In the genomic region with DNA sequence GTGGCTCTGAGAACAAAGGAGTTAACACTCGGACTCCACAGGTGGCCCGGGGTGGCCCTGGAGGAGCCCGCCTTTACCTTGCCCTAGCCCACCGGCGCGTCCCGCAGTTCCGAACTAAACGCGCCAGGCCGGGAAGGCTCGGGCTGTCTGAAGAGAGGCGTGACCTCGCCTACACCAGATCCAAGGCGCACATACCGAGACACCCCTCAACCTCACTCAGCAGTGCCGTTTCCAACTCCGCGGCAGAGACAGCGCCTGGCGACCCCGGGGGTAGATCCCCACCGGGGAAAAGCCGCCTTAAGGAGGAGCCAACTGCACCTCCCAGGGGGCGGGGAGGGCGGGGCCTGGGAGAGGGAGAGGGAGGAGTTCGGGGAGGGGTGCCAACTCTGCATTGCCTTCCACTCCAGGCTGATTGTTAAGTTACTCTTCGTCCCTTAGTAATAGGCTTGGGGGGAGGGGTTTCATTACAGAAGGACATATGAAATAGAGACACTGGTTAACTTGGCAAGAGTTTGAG, we compare ENCODE assay signal across 1 cellular context.
TF ChIP-seq lines count a peak whose summit lies in the region.

A gene (minus strand): TSS at position 272 of the 517 bp plus-strand sequence. CDS start 1,408 bp downstream, outside the sequence.

TF ChIP-seq in HepG2, 621 proteins besides CTCF, POLR2A, EP300 and RAD21 (continued from another document and continues in another):
- TF ChIP-seq, protein P1, sequence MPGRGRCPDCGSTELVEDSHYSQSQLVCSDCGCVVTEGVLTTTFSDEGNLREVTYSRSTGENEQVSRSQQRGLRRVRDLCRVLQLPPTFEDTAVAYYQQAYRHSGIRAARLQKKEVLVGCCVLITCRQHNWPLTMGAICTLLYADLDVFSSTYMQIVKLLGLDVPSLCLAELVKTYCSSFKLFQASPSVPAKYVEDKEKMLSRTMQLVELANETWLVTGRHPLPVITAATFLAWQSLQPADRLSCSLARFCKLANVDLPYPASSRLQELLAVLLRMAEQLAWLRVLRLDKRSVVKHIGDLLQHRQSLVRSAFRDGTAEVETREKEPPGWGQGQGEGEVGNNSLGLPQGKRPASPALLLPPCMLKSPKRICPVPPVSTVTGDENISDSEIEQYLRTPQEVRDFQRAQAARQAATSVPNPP (CRISPR knock-in tag; IDR thresholded peaks at IDR 0.05) = no peak
- TF ChIP-seq ZZZ3 (CRISPR knock-in tag; IDR thresholded peaks at IDR 0.05; ENCODE audit: borderline replicate concordance) (0 out of 2 replicates have a peak, but pooled peaks have one; percentile 40), PHF5A (CRISPR knock-in tag; IDR thresholded peaks at IDR 0.05; ENCODE audit: low read depth, unreplicated experiment) (peak; percentile 51), ESRRA (CRISPR knock-in tag; IDR thresholded peaks at IDR 0.05; ENCODE audit: low read depth) (0 out of 2 replicates have a peak, but pooled peaks have one; percentile 1), IKZF1 (IDR thresholded peaks at IDR 0.05) (no peak), RBFOX2 (IDR thresholded peaks at IDR 0.05; ENCODE audit: low read depth, low read length) (no peak), KDM2A (CRISPR knock-in tag; IDR thresholded peaks at IDR 0.05; ENCODE audit: borderline replicate concordance, low read depth) (peak; percentile 48; the same call in 1 of the 2 replicates), PAX8 (CRISPR knock-in tag; IDR thresholded peaks at IDR 0.05; ENCODE audit: borderline replicate concordance) (no peak), TP53 (CRISPR knock-in tag; conservative IDR thresholded peaks at IDR 0.05) (0 out of 2 replicates have a peak, but pooled peaks have one; percentile 35), GABPA (IDR thresholded peaks at IDR 0.05; ENCODE audit: low read depth, low read length) (no peak), GABPA (CRISPR knock-in tag; IDR thresholded peaks at IDR 0.05; ENCODE audit: low read depth) (no peak), ZNF850 (CRISPR knock-in tag; conservative IDR thresholded peaks at IDR 0.05) (0 out of 2 replicates have a peak, but pooled peaks have one; percentile 31), ZFP37 (CRISPR knock-in tag; IDR thresholded peaks at IDR 0.05; ENCODE audit: borderline replicate concordance) (peak; percentile 34; the same call in 1 of the 2 replicates), ELF3 (CRISPR knock-in tag; IDR thresholded peaks at IDR 0.05) (0 out of 2 replicates have a peak, but pooled peaks have one; percentile 8), SRSF4 (IDR thresholded peaks at IDR 0.05; ENCODE audit: low read depth, low read length, poor library complexity, severe bottlenecking) (no peak), TBX2 (CRISPR knock-in tag; IDR thresholded peaks at IDR 0.05; ENCODE audit: borderline replicate concordance) (peak; percentile 46; the same call in 1 of the 2 replicates), ZNF766 (CRISPR knock-in tag; IDR thresholded peaks at IDR 0.05; ENCODE audit: borderline replicate concordance) (no peak), ZNF557 (CRISPR knock-in tag; IDR thresholded peaks at IDR 0.05) (no peak), HNRNPK (IDR thresholded peaks at IDR 0.05; ENCODE audit: low read depth, low read length, poor library complexity, severe bottlenecking) (no peak), MAF1 (CRISPR knock-in tag; IDR thresholded peaks at IDR 0.05; ENCODE audit: borderline replicate concordance) (peak; percentile 54; the same call in 1 of the 2 replicates), ZNF292 (CRISPR knock-in tag; IDR thresholded peaks at IDR 0.05; ENCODE audit: borderline replicate concordance, low read depth) (0 out of 2 replicates have a peak, but pooled peaks have one; percentile 24), ZSCAN12 (CRISPR knock-in tag; IDR thresholded peaks at IDR 0.05) (no peak), ZNF556 (CRISPR knock-in tag; IDR thresholded peaks at IDR 0.05; ENCODE audit: borderline replicate concordance) (peak; percentile 61; the same call in 1 of the 2 replicates), ONECUT2 (CRISPR knock-in tag; IDR thresholded peaks at IDR 0.05) (0 out of 2 replicates have a peak, but pooled peaks have one; percentile 6), SP4 (CRISPR knock-in tag; IDR thresholded peaks at IDR 0.05) (peak; percentile 6; the same call in 1 of the 2 replicates), REXO4 (CRISPR knock-in tag; IDR thresholded peaks at IDR 0.05; ENCODE audit: borderline replicate concordance) (no peak), NFKBIZ (CRISPR knock-in tag; IDR thresholded peaks at IDR 0.05) (no peak), ZNF224 (CRISPR knock-in tag; IDR thresholded peaks at IDR 0.05) (no peak), ZBTB7A (CRISPR knock-in tag; IDR thresholded peaks at IDR 0.05) (peak; percentile 47; the same call in 1 of the 2 replicates), ZNF572 (CRISPR knock-in tag; IDR thresholded peaks at IDR 0.05) (peak; percentile 70; the same call in 1 of the 2 replicates), ZNF652 (CRISPR knock-in tag; IDR thresholded peaks at IDR 0.05; ENCODE audit: borderline replicate concordance, low read depth) (0 out of 2 replicates have a peak, but pooled peaks have one; percentile 31), EED (CRISPR knock-in tag; IDR thresholded peaks at IDR 0.05) (no peak), ZMYM4 (CRISPR knock-in tag; IDR thresholded peaks at IDR 0.05) (peak; percentile 9), ZNF629 (CRISPR knock-in tag; conservative IDR thresholded peaks at IDR 0.05) (no peak), ZNF136 (CRISPR knock-in tag; IDR thresholded peaks at IDR 0.05; ENCODE audit: low read depth) (0 out of 2 replicates have a peak, but pooled peaks have one; percentile 66), PRPF4 (IDR thresholded peaks at IDR 0.05; ENCODE audit: low read depth, low read length, poor library complexity, severe bottlenecking) (no peak)
- TF ChIP-seq, protein P2, sequence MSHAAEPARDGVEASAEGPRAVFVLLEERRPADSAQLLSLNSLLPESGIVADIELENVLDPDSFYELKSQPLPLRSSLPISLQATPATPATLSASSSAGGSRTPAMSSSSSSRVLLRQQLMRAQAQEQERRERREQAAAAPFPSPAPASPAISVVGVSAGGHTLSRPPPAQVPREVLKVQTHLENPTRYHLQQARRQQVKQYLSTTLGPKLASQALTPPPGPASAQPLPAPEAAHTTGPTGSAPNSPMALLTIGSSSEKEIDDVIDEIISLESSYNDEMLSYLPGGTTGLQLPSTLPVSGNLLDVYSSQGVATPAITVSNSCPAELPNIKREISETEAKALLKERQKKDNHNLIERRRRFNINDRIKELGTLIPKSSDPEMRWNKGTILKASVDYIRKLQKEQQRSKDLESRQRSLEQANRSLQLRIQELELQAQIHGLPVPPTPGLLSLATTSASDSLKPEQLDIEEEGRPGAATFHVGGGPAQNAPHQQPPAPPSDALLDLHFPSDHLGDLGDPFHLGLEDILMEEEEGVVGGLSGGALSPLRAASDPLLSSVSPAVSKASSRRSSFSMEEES (CRISPR knock-in tag; IDR thresholded peaks at IDR 0.05) = 0 out of 2 replicates have a peak, but pooled peaks have one; percentile 13
- TF ChIP-seq, protein P3, sequence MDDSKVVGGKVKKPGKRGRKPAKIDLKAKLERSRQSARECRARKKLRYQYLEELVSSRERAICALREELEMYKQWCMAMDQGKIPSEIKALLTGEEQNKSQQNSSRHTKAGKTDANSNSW (CRISPR knock-in tag; IDR thresholded peaks at IDR 0.05; ENCODE audit: borderline replicate concordance) = no peak
- TF ChIP-seq, protein P4, sequence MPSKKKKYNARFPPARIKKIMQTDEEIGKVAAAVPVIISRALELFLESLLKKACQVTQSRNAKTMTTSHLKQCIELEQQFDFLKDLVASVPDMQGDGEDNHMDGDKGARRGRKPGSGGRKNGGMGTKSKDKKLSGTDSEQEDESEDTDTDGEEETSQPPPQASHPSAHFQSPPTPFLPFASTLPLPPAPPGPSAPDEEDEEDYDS (CRISPR knock-in tag; IDR thresholded peaks at IDR 0.05) = peak; percentile 24; the same call in 1 of the 2 replicates
- TF ChIP-seq, protein P5, sequence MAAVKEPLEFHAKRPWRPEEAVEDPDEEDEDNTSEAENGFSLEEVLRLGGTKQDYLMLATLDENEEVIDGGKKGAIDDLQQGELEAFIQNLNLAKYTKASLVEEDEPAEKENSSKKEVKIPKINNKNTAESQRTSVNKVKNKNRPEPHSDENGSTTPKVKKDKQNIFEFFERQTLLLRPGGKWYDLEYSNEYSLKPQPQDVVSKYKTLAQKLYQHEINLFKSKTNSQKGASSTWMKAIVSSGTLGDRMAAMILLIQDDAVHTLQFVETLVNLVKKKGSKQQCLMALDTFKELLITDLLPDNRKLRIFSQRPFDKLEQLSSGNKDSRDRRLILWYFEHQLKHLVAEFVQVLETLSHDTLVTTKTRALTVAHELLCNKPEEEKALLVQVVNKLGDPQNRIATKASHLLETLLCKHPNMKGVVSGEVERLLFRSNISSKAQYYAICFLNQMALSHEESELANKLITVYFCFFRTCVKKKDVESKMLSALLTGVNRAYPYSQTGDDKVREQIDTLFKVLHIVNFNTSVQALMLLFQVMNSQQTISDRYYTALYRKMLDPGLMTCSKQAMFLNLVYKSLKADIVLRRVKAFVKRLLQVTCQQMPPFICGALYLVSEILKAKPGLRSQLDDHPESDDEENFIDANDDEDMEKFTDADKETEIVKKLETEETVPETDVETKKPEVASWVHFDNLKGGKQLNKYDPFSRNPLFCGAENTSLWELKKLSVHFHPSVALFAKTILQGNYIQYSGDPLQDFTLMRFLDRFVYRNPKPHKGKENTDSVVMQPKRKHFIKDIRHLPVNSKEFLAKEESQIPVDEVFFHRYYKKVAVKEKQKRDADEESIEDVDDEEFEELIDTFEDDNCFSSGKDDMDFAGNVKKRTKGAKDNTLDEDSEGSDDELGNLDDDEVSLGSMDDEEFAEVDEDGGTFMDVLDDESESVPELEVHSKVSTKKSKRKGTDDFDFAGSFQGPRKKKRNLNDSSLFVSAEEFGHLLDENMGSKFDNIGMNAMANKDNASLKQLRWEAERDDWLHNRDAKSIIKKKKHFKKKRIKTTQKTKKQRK (IDR thresholded peaks at IDR 0.05; ENCODE audit: low read length) = no peak
- TF ChIP-seq, protein P6, sequence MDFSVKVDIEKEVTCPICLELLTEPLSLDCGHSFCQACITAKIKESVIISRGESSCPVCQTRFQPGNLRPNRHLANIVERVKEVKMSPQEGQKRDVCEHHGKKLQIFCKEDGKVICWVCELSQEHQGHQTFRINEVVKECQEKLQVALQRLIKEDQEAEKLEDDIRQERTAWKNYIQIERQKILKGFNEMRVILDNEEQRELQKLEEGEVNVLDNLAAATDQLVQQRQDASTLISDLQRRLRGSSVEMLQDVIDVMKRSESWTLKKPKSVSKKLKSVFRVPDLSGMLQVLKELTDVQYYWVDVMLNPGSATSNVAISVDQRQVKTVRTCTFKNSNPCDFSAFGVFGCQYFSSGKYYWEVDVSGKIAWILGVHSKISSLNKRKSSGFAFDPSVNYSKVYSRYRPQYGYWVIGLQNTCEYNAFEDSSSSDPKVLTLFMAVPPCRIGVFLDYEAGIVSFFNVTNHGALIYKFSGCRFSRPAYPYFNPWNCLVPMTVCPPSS (IDR thresholded peaks at IDR 0.05) = no peak
- TF ChIP-seq, protein P7, sequence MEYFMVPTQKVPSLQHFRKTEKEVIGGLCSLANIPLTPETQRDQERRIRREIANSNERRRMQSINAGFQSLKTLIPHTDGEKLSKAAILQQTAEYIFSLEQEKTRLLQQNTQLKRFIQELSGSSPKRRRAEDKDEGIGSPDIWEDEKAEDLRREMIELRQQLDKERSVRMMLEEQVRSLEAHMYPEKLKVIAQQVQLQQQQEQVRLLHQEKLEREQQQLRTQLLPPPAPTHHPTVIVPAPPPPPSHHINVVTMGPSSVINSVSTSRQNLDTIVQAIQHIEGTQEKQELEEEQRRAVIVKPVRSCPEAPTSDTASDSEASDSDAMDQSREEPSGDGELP (IDR thresholded peaks at IDR 0.05; ENCODE audit: borderline replicate concordance, low read depth) = no peak
- TF ChIP-seq, protein P8, sequence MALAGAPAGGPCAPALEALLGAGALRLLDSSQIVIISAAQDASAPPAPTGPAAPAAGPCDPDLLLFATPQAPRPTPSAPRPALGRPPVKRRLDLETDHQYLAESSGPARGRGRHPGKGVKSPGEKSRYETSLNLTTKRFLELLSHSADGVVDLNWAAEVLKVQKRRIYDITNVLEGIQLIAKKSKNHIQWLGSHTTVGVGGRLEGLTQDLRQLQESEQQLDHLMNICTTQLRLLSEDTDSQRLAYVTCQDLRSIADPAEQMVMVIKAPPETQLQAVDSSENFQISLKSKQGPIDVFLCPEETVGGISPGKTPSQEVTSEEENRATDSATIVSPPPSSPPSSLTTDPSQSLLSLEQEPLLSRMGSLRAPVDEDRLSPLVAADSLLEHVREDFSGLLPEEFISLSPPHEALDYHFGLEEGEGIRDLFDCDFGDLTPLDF (CRISPR knock-in tag; IDR thresholded peaks at IDR 0.05) = peak; percentile 36
- TF ChIP-seq, protein P9, sequence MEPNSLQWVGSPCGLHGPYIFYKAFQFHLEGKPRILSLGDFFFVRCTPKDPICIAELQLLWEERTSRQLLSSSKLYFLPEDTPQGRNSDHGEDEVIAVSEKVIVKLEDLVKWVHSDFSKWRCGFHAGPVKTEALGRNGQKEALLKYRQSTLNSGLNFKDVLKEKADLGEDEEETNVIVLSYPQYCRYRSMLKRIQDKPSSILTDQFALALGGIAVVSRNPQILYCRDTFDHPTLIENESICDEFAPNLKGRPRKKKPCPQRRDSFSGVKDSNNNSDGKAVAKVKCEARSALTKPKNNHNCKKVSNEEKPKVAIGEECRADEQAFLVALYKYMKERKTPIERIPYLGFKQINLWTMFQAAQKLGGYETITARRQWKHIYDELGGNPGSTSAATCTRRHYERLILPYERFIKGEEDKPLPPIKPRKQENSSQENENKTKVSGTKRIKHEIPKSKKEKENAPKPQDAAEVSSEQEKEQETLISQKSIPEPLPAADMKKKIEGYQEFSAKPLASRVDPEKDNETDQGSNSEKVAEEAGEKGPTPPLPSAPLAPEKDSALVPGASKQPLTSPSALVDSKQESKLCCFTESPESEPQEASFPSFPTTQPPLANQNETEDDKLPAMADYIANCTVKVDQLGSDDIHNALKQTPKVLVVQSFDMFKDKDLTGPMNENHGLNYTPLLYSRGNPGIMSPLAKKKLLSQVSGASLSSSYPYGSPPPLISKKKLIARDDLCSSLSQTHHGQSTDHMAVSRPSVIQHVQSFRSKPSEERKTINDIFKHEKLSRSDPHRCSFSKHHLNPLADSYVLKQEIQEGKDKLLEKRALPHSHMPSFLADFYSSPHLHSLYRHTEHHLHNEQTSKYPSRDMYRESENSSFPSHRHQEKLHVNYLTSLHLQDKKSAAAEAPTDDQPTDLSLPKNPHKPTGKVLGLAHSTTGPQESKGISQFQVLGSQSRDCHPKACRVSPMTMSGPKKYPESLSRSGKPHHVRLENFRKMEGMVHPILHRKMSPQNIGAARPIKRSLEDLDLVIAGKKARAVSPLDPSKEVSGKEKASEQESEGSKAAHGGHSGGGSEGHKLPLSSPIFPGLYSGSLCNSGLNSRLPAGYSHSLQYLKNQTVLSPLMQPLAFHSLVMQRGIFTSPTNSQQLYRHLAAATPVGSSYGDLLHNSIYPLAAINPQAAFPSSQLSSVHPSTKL (CRISPR knock-in tag; IDR thresholded peaks at IDR 0.05) = 0 out of 2 replicates have a peak, but pooled peaks have one; percentile 5
- TF ChIP-seq, protein P10, sequence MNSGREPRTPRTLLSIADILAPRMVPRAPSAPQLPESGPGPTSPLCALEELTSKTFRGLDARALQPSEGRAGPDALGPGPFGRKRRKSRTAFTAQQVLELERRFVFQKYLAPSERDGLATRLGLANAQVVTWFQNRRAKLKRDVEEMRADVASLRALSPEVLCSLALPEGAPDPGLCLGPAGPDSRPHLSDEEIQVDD (CRISPR knock-in tag; IDR thresholded peaks at IDR 0.05; ENCODE audit: borderline replicate concordance) = peak; percentile 64; the same call in 1 of the 2 replicates
- TF ChIP-seq, protein P11, sequence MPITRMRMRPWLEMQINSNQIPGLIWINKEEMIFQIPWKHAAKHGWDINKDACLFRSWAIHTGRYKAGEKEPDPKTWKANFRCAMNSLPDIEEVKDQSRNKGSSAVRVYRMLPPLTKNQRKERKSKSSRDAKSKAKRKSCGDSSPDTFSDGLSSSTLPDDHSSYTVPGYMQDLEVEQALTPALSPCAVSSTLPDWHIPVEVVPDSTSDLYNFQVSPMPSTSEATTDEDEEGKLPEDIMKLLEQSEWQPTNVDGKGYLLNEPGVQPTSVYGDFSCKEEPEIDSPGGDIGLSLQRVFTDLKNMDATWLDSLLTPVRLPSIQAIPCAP (CRISPR knock-in tag; IDR thresholded peaks at IDR 0.05; ENCODE audit: low read depth) = 0 out of 2 replicates have a peak, but pooled peaks have one; percentile 24
